In genomic region chrX:17861496-17862011, GRCh38 we compare ENCODE assay signal across 10 cellular contexts. TPM values are rescaled to one million over a fixed set of nuclear protein-coding genes. Genes with fewer than 3 reads are reported as not detected.
DNase-seq lines count a peak whose midpoint lies in the region; ATAC-seq and TF ChIP-seq lines count a peak whose summit lies in the region.
"Had no signal": no experiment of that assay in that cellular context is flagged by ENCODE, and none has a peak within 500 bp of the region (broad histone marks: within the 10 kb centered on the region; RNA-seq: fewer than 3 reads in every experiment).

No MANE protein-coding gene starts in this region.

- H3K4me3 Mint-ChIP-seq in naive B cell, result peak overlapping the region in 7 of 8 donors; percentile 35 to 80 (median 54)

- H3K27ac Mint-ChIP-seq in naive B cell, result no peak overlapping the region

- peaks cover 0 to 7% (median 4%) of the 10 kb centered on the region in 3 donors for H3K4me1 Mint-ChIP-seq in naive B cell

- no peak overlapping the region for H3K27ac ChIP-seq in cardiac muscle cell
- H3K27ac ChIP-seq in colonic mucosa, result no peak overlapping the region
- no peak overlapping the region for H3K27ac ChIP-seq in urinary bladder (ENCODE audit: low read depth)

- DNase-seq in cardiac muscle cell (ENCODE audit: low read depth in 1 of 2, low spot score in 1 of 2), result no peak
- no peak for DNase-seq in left cardiac atrium
- no peak for DNase-seq in colonic mucosa
- DNase-seq in naive B cell, result no peak
- DNase-seq: cerebellar nuclear complex; stimulated activated naive CD4-positive, alpha-beta T cell treated with Interleukin-2 at 50 U/mL for 16 hours had no signal

- H3K36me3 ChIP-seq in cardiac muscle cell (no peaks in the 10 kb centered on the region), colonic mucosa (no peaks in the 10 kb centered on the region), urinary bladder (ENCODE audit: insufficient read depth) (no peaks in the 10 kb centered on the region)

- peaks cover 35 to 67% (median 56%) of the 10 kb centered on the region in 3 donors for H3K27me3 Mint-ChIP-seq in naive B cell

- H3K27me3 ChIP-seq in cardiac muscle cell (peaks cover 83% of the 10 kb centered on the region), colonic mucosa (peaks cover 4% of the 10 kb centered on the region)

- peaks cover 0 to 10% (median 3%) of the 10 kb centered on the region in 7 donors for H3K9me3 Mint-ChIP-seq in naive B cell

- H3K4me1 ChIP-seq in cardiac muscle cell (ENCODE audit: low read depth) (no peaks in the 10 kb centered on the region), colonic mucosa (no peaks in the 10 kb centered on the region), urinary bladder (ENCODE audit: insufficient read depth) (peaks cover 1% of the 10 kb centered on the region)

- no peak for ATAC-seq in left cardiac atrium
- no peak for ATAC-seq in naive B cell (ENCODE audit: low read depth in 2 of 2)
- no peak for ATAC-seq in HG03139 (IDR thresholded peaks at IDR 0.05; ENCODE audit: unreplicated experiment)
- ATAC-seq in GM18861 (IDR thresholded peaks at IDR 0.05; ENCODE audit: unreplicated experiment), result no peak
- ATAC-seq in GM18520 (IDR thresholded peaks at IDR 0.05; ENCODE audit: unreplicated experiment), result no peak

- H3K4me3 ChIP-seq in cardiac muscle cell (peak overlapping the region; percentile 36), colonic mucosa (peak overlapping the region; percentile 19), urinary bladder (ENCODE audit: low read depth, low read length) (peak overlapping the region; percentile 67)

- 5% methylated on average over 15 of the region's 15 CpGs for WGBS in urinary bladder

- peaks cover 0 to 8% of the 10 kb centered on the region in 2 donors for H3K36me3 Mint-ChIP-seq in naive B cell

- TF ChIP-seq CTCF in cardiac muscle cell (IDR thresholded peaks at IDR 0.05; ENCODE audit: low read depth, low read length), result no peak
- no peak for TF ChIP-seq CTCF in colonic mucosa (IDR thresholded peaks at IDR 0.05)

- peak overlapping the region in 1 of 2 donors; percentile 24 for H3K9ac ChIP-seq in colonic mucosa (ENCODE audit: low read depth in 2 of 2, low read length in 2 of 2)

- intact Hi-C loops in left cardiac atrium (cut with DNase I), result no loop called here
- intact Hi-C loops in colonic mucosa (cut with DNase I), result no loop called here

- H3K9me3 ChIP-seq in cardiac muscle cell (ENCODE audit: low read depth) (no peaks in the 10 kb centered on the region), colonic mucosa (no peaks in the 10 kb centered on the region)

RNA-seq across cellular contexts. Expression of gene RAI2, which starts 0.5 kb away (rescaled TPM):
- total RNA-seq in cardiac muscle cell, result 1.1 and 1.3 TPM in 2 replicates
- polyA plus RNA-seq in cardiac muscle cell, result 3.4 and 4.3 TPM in 2 replicates
- total RNA-seq in left cardiac atrium, result 10 to 100 TPM; 19.9 to 23.8 TPM
- total RNA-seq in colonic mucosa, result 1 to 10 TPM; 1.7 to 4.8 TPM
- not detected for polyA plus RNA-seq in naive B cell (ENCODE audit: low read depth in 6 of 6)
- total RNA-seq in urinary bladder, result 4.7 TPM
- polyA plus RNA-seq in urinary bladder, result 54.3 TPM
